10 cellular contexts compared by ENCODE assay signal in the genomic region with DNA sequence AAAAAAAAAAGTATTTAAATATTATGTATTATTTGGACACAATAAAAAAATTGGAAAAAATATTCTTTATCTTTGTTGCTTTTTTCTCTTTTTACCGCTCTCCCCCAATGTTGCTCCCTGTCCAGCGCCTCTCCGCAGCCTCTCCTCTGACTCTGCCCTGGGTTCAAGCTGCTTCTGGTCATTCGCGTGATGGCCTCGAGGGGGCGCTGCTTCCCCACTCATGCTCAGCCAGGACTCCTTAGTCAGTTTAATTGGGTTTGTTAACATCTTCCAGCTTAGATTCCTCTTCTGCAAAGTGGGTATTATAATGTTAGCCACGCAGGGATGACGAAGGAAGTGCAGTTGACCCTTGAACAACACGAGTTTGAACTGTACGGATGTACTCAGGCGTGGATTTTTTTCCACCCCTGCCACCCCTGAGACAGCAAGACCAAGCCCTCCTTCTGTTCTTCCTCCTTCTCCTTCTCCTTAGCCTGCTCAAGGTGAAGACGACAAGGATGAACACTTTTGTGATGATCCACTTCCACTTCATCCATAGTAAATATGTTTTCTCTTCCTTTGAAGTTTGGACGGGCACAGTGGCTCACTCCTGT. TPM values are rescaled to one million over a fixed set of nuclear protein-coding genes. Genes with fewer than 3 reads are reported as not detected.
A peak's percentile ranks its signal among the peaks of the same experiment; 100 is the strongest.
DNase-seq lines count a peak whose midpoint lies in the region; ATAC-seq, FAIRE-seq and TF ChIP-seq lines count a peak whose summit lies in the region.
"Had no signal": no experiment of that assay in that cellular context is flagged by ENCODE, and none has a peak within 500 bp of the region (broad histone marks: within the 10 kb centered on the region; RNA-seq: fewer than 3 reads in every experiment).

No MANE protein-coding gene starts in this region.

- FAIRE-seq in TTC549 (lab: Jason Lieb, UNC) (peak; percentile 86), bronchial epithelial cell (lab: Jason Lieb, UNC) (no peak)
- FAIRE-seq: endometrium had no signal

- H3K27me3 ChIP-seq in bronchial epithelial cell (ENCODE audit: control insufficient read depth, insufficient read depth, low read length): no peaks in the 10 kb centered on the region
- H3K27me3 ChIP-seq: BLaER1 had no signal

- H3K36me3 ChIP-seq in bronchial epithelial cell (ENCODE audit: control insufficient read depth, insufficient read depth, low read length): no peaks in the 10 kb centered on the region
- H3K36me3 ChIP-seq: BLaER1 had no signal

- DNase-seq in NCI-H1092 treated with DMSO at 0.1 percent for 48 hours (lab: John Stamatoyannopoulos, UW) (peak; percentile 60), NCI-H1092 (lab: John Stamatoyannopoulos, UW) (no peak), MV-4-11 (lab: John Stamatoyannopoulos, UW) (peak; percentile 42), bronchial epithelial cell (ENCODE audit: low read depth) (peak; percentile 40), kidney tubule cell (ENCODE audit: low spot score) (peak; percentile 57)
- peak; percentile 11 for DNase-seq in stimulated activated CD8-positive, alpha-beta memory T cell treated with anti-CD3 and anti-CD28 coated beads, Interleukin-12 subunit alpha, Interleukin-12 subunit beta, amount 100 ng/mL, for 1 hour (ENCODE audit: low read depth)

- TF ChIP-seq CTCF in bronchial epithelial cell (IDR thresholded peaks at IDR 0.05; ENCODE audit: insufficient read depth, low read length, severe bottlenecking): peak; percentile 89

- H3K4me3 ChIP-seq in bronchial epithelial cell (ENCODE audit: low read depth, low read length): no peak overlapping the region
- H3K4me3 ChIP-seq: BLaER1 had no signal

- no peak for ATAC-seq in HG02870 (IDR thresholded peaks at IDR 0.05; ENCODE audit: unreplicated experiment)

RNA-seq across cellular contexts. Expression of a gene that starts 4.8 kb away (rescaled TPM):
- under 0.01 and 0.13 TPM in 2 replicates for total RNA-seq in bronchial epithelial cell

RNA-seq across cellular contexts. Expression of a gene that starts 53.9 kb away (rescaled TPM):
- 4.7 and 10.0 TPM in 2 replicates for total RNA-seq in bronchial epithelial cell

RNA-seq across cellular contexts. Expression of a gene that starts 54.9 kb away (rescaled TPM):
- 68.0 and 75.3 TPM in 2 replicates for total RNA-seq in bronchial epithelial cell
